Comparison of ENCODE assay signal across 26 cellular contexts in the genomic region with DNA sequence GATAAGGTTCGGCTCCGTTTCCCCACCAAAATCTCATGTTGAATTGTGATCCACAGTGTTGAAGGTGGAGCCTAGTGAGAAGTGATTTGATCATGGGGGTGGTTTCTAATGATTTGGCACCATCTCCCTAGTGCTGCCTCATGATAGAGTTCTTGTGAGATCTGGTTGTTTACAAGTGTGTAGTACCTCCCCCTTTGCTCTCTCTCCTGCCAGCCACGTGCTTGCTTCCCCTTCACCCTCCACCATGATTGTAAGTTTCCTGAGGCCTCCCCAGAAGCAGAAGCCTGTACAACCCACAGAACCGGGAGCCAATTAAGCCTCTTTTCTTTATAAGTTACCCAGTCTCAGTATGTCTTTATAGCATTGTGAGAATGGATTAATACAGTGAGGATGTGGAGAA. TPM values are rescaled to one million over a fixed set of nuclear protein-coding genes. Genes with fewer than 3 reads are reported as not detected.
DNase-seq lines count a peak whose midpoint lies in the region; ATAC-seq, FAIRE-seq and TF ChIP-seq lines count a peak whose summit lies in the region.
"Had no signal": no experiment of that assay in that cellular context is flagged by ENCODE, and none has a peak within 500 bp of the region (broad histone marks: within the 10 kb centered on the region; RNA-seq: fewer than 3 reads in every experiment).

No MANE protein-coding gene starts in this region.

- H2BK12ac ChIP-seq in H1 (ENCODE audit: low read depth, low read length) = 0 out of 2 replicates have a peak overlapping the region, but pooled peaks have one; percentile 75

- no peak overlapping the region for H3K18ac ChIP-seq in H1 (ENCODE audit: extremely low read depth, low read length)

- H4K8ac ChIP-seq in H1 (ENCODE audit: extremely low read depth, insufficient read depth, low read length) = no peak overlapping the region

- H4K20me1 ChIP-seq in H1 (replicated peaks in 1 of 2; ENCODE audit: control insufficient read depth in 1 of 2, insufficient read depth in 2 of 2, low read length in 2 of 2) = no peaks in the 10 kb centered on the region
- H4K20me1 ChIP-seq: BLaER1 had no signal

- DNase-seq in WTC11 (ENCODE audit: low spot score) = no peak
- DNase-seq in H1 (ENCODE audit: low read depth in 1 of 2, low spot score in 2 of 2) = no peak
- DNase-seq in foreskin melanocyte = no peak
- DNase-seq in stimulated activated CD4-positive, alpha-beta T cell treated with anti-CD3 and anti-CD28 coated beads, Interleukin-4, amount 100 ng/mL, for 4 hours = no peak
- DNase-seq: 8988T; ACHN; BE2C; C1 segment of cervical spinal cord; CD4-positive, alpha-beta memory T cell; CD4-positive, CD25-positive, alpha-beta regulatory T cell; CD8-positive, alpha-beta memory T cell; COR-L47; DMS 273 treated with DMSO at 0.1 percent for 48 hours; DMS153; DMS53; DMS79; DND-41; EL; GDM1 had no signal

- H3K4me3 ChIP-seq in H1 (ENCODE audit: extremely low read depth in 1 of 4, insufficient read depth in 2 of 4, low read depth in 3 of 4, low read length in 4 of 4) = no peak overlapping the region
- H3K4me3 ChIP-seq: BLaER1, GM12878 had no signal

- H2BK20ac ChIP-seq in H1 (ENCODE audit: low read length) = no peak overlapping the region

- no peak overlapping the region for H3K56ac ChIP-seq in H1 (replicated peaks; ENCODE audit: insufficient read length, low read depth, low read length)

- no peak overlapping the region for H3K4ac ChIP-seq in H1 (replicated peaks; ENCODE audit: insufficient read length, low read depth, low read length)

- peaks cover 35% of the 10 kb centered on the region for H3K4me1 Mint-ChIP-seq in WTC11
- H3K4me1 Mint-ChIP-seq: CD14-positive monocyte; CD4-positive, alpha-beta memory T cell; CD4-positive, CD25-positive, alpha-beta regulatory T cell; CD8-positive, alpha-beta memory T cell had no signal

- H3K9me3 Mint-ChIP-seq in WTC11 = peaks cover 33% of the 10 kb centered on the region
- H3K9me3 Mint-ChIP-seq: CD8-positive, alpha-beta memory T cell had no signal

- no peak overlapping the region for H2AK5ac ChIP-seq in H1 (ENCODE audit: low read depth, low read length)

- H3K14ac ChIP-seq in H1 (ENCODE audit: insufficient read length) = no peak overlapping the region

- H3K79me1 ChIP-seq in H1 (ENCODE audit: low read depth, low read length) = no peaks in the 10 kb centered on the region

- peak overlapping the region; percentile 85 for H4K91ac ChIP-seq in H1 (replicated peaks; ENCODE audit: insufficient read length, low read length)

- CTCF ChIA-PET in WTC11 (lab: Charles Lee) (no interaction called here), H1 (lab: Charles Lee; ENCODE audit: partially characterized antibody) (no interaction called here)

- no peak overlapping the region; the same call in 1 of the 2 replicates for H2BK5ac ChIP-seq in H1 (ENCODE audit: low read depth, low read length)

- WGBS in H1 (ENCODE audit: extremely low coverage in 1 of 2, insufficient coverage in 1 of 2, insufficient read length in 1 of 2, insufficient replicate concordance in 2 of 2, low coverage in 1 of 2, low lambda C conversion rate in 2 of 2, missing lambda C conversion rate in 1 of 2), 2 experiments = 91% methylated on average over 4 of the region's 4 CpGs; no CpG with 5 or more reads in 1 of the 2 experiments

- H3K27ac Mint-ChIP-seq in WTC11 = peak overlapping the region; percentile 56; the same call in 1 of the 2 replicates
- H3K27ac Mint-ChIP-seq: CD14-positive monocyte; CD4-positive, alpha-beta memory T cell; CD4-positive, CD25-positive, alpha-beta regulatory T cell; CD8-positive, alpha-beta memory T cell had no signal

- no peaks in the 10 kb centered on the region for H3K23me2 ChIP-seq in H1 (ENCODE audit: low read depth, low read length)

- H2BK120ac ChIP-seq in H1 (replicated peaks; ENCODE audit: low read depth, low read length) = no peak overlapping the region

- no peaks in the 10 kb centered on the region for H3K79me2 ChIP-seq in H1 (ENCODE audit: control insufficient read depth in 1 of 2, insufficient read depth in 2 of 2, low read length in 2 of 2)

- no peaks in the 10 kb centered on the region for H3K27me3 ChIP-seq in H1 (replicated peaks in 1 of 4; ENCODE audit: control insufficient read depth in 3 of 4, extremely low read depth in 1 of 4, insufficient read depth in 3 of 4, low read length in 3 of 4)
- H3K27me3 ChIP-seq: BE2C, BLaER1 had no signal

- no peaks in the 10 kb centered on the region for H3K9me3 ChIP-seq in H1 (ENCODE audit: insufficient read depth in 2 of 2, low read depth in 1 of 2, low read length in 1 of 2)
- H3K9me3 ChIP-seq: BE2C had no signal

- H3K27me3 Mint-ChIP-seq in WTC11 (ENCODE audit: low read depth) = no peaks in the 10 kb centered on the region; the same call in 1 of the 2 replicates
- H3K27me3 Mint-ChIP-seq: CD4-positive, alpha-beta memory T cell; CD4-positive, CD25-positive, alpha-beta regulatory T cell; CD8-positive, alpha-beta memory T cell had no signal

- no peak overlapping the region for H2AFZ ChIP-seq in H1 (ENCODE audit: low read length)

- no peak overlapping the region for H4K5ac ChIP-seq in H1 (ENCODE audit: insufficient read length, low read depth, low read length)

- H3K4me1 ChIP-seq in H1 (replicated peaks in 1 of 4; ENCODE audit: control insufficient read depth in 3 of 4, insufficient read depth in 4 of 4, low read length in 3 of 4) = peaks cover 0 to 12% (median 2%) of the 10 kb centered on the region in 4 experiments; a peak in 1 of 7 replicates
- H3K4me1 ChIP-seq: BE2C had no signal

- no peak for TF ChIP-seq RAD21 in H1 (IDR thresholded peaks at IDR 0.05 in 1 of 2, conservative IDR thresholded peaks at IDR 0.05 in 1 of 2; ENCODE audit: low read depth in 2 of 2, low read length in 2 of 2)

- POLR2A ChIA-PET in WTC11 (lab: Charles Lee) = no interaction called here
- POLR2A ChIA-PET in H1 (lab: Charles Lee; ENCODE audit: partially characterized antibody) = no interaction called here

- no peak for TF ChIP-seq EP300 in H1 (IDR thresholded peaks at IDR 0.05; ENCODE audit: borderline replicate concordance in 1 of 2, low read depth in 2 of 2, low read length in 2 of 2)

- no peak for ATAC-seq in WTC11
- no peak for ATAC-seq in HG03175 (IDR thresholded peaks at IDR 0.05; ENCODE audit: unreplicated experiment)
- ATAC-seq: GM12878 had no signal

- H3K27ac ChIP-seq in H1 (ENCODE audit: low read depth, low read length) = no peak overlapping the region
- H3K27ac ChIP-seq: BLaER1 had no signal

- no peak overlapping the region for H3K4me3 Mint-ChIP-seq in WTC11
- H3K4me3 Mint-ChIP-seq: CD14-positive monocyte; CD4-positive, alpha-beta memory T cell; CD4-positive, CD25-positive, alpha-beta regulatory T cell; CD8-positive, alpha-beta memory T cell had no signal

- no peaks in the 10 kb centered on the region for H3K36me3 ChIP-seq in H1 (ENCODE audit: control insufficient read depth in 2 of 4, insufficient read depth in 4 of 4, low read length in 3 of 4)
- H3K36me3 ChIP-seq: BE2C, BLaER1 had no signal

- no peak for FAIRE-seq in H1 (lab: Jason Lieb, UNC)
- FAIRE-seq: GM12878, GM12892, GM18507 had no signal

- H3K36me3 Mint-ChIP-seq in WTC11 = peaks cover 10% of the 10 kb centered on the region; the same call in 1 of the 2 replicates
- H3K36me3 Mint-ChIP-seq: CD14-positive monocyte; CD4-positive, alpha-beta memory T cell had no signal

- no peak overlapping the region for H2BK15ac ChIP-seq in H1 (ENCODE audit: low read length)

- H3K4me2 ChIP-seq in H1 (ENCODE audit: insufficient read depth in 1 of 2, low read depth in 2 of 2, low read length in 2 of 2) = no peak overlapping the region
- H3K4me2 ChIP-seq: BLaER1 had no signal

- no peak overlapping the region for H3K9ac ChIP-seq in H1 (replicated peaks in 1 of 4; ENCODE audit: extremely low read depth in 1 of 4, low read depth in 3 of 4, low read length in 3 of 4)
- H3K9ac ChIP-seq: BLaER1 had no signal

- TF ChIP-seq POLR2A in H1 (IDR thresholded peaks at IDR 0.05; ENCODE audit: control extremely low read depth in 1 of 2, low read depth in 2 of 2, low read length in 2 of 2) = no peak

- no peak for TF ChIP-seq CTCF in WTC11 (IDR thresholded peaks at IDR 0.05)
- TF ChIP-seq CTCF in H1 (IDR thresholded peaks at IDR 0.05; ENCODE audit: control extremely low read depth in 1 of 3, insufficient read depth in 1 of 3, low read depth in 1 of 3, low read length in 3 of 3) = no peak

- no peak overlapping the region for H3K23ac ChIP-seq in H1 (ENCODE audit: insufficient read length)

TF ChIP-seq in H1, 55 proteins besides CTCF, POLR2A, EP300 and RAD21:
- TF ChIP-seq SIRT6 (IDR thresholded peaks at IDR 0.05; ENCODE audit: low read length) = no peak
- no peak for TF ChIP-seq SIN3A (conservative IDR thresholded peaks at IDR 0.05 in 1 of 2, IDR thresholded peaks at IDR 0.05 in 1 of 2; ENCODE audit: low read depth in 1 of 2, low read length in 2 of 2)
- no peak for TF ChIP-seq SIX5 (IDR thresholded peaks at IDR 0.05; ENCODE audit: low read depth, low read length)
- TF ChIP-seq CBX8 (IDR thresholded peaks at IDR 0.05; ENCODE audit: borderline replicate concordance, low read depth, low read length) = no peak
- TF ChIP-seq NRF1 (IDR thresholded peaks at IDR 0.05; ENCODE audit: low read depth, low read length) = no peak

RNA-seq across cellular contexts. Expression of a gene that starts 12.1 kb away (rescaled TPM):
- 1.9 to 3.0 TPM (median 2.7 TPM) in 3 replicates for total RNA-seq in WTC11 (2021)
- total RNA-seq in H1 (2021; fragmentation: NEBNext Ultra II Directional; extraction: Animal tissue kit (Norgen Biotek cat#: 25700)) = 2.4 and 3.6 TPM in 2 replicates
- polyA plus RNA-seq in H1 (2011; rRNA removed) = 1.5 and 1.6 TPM in 2 replicates
- 1.7 TPM for polyA plus RNA-seq in H1 (2011; cell fraction: cytosol; rRNA removed)
- 5.7 TPM for polyA plus RNA-seq in H1 (2011; cell fraction: nucleus; rRNA removed)
- 1.6 to 3.1 TPM (median 2.3 TPM) in 4 replicates for polyA plus RNA-seq in H1 (2012, experiment 1 of 2)
- polyA plus RNA-seq in H1 (2012, experiment 2 of 2) = 0.24 TPM
- 1.6 TPM for polyA plus RNA-seq in H1 (2013, experiment 1 of 2)
- polyA plus RNA-seq in H1 (2013, experiment 2 of 2) = 1.5 TPM
- polyA minus RNA-seq in H1 (2011; rRNA and poly(A)+ RNA removed) = 7.8 and 10.1 TPM in 2 replicates
- 2.9 TPM for polyA minus RNA-seq in H1 (2011; cell fraction: cytosol; rRNA and poly(A)+ RNA removed)
- 17.5 TPM for polyA minus RNA-seq in H1 (2011; cell fraction: nucleus; rRNA and poly(A)+ RNA removed)
- total RNA-seq: G401 had no signal
- polyA plus RNA-seq: CD14-positive monocyte; CD4-positive, alpha-beta memory T cell; CD4-positive, CD25-positive, alpha-beta regulatory T cell; CD8-positive, alpha-beta memory T cell had no signal
